Comparison of ENCODE assay signal across 8 cellular contexts in genomic region chr3:52705688-52706686, GRCh38. TPM values are rescaled to one million over a fixed set of nuclear protein-coding genes. Genes with fewer than 3 reads are reported as not detected.
DNase-seq lines count a peak whose midpoint lies in the region; ATAC-seq and TF ChIP-seq lines count a peak whose summit lies in the region.

Gene GLT8D1, minus strand, starts transcription at chr3:52705791. Its CDS starts 5,331 bp downstream, at chr3:52700460.
Gene SPCS1, plus strand, starts transcription at chr3:52706106. Its CDS starts 141 bp downstream, at chr3:52706247.

- peaks cover 2% of the 10 kb centered on the region for H3K4me1 ChIP-seq in NT2/D1 (ENCODE audit: insufficient read depth, insufficient read length)
- peaks cover 25% of the 10 kb centered on the region for H3K4me1 ChIP-seq in mucosa of descending colon (ENCODE audit: low read depth)

- DNase-seq in COLO829 (ENCODE audit: low spot score) (peak; percentile 91), HS-27A (ENCODE audit: low read depth) (peak; percentile 71), NT2/D1 (ENCODE audit: low read depth, low spot score) (peak; percentile 72), epidermal melanocyte (ENCODE audit: insufficient read length, low spot score) (peak; percentile 83), mucosa of descending colon (peak; percentile 86 to 92 (median 89))
- peak; percentile 93 for DNase-seq in activated CD8-positive, alpha-beta memory T cell treated with anti-CD3 and anti-CD28 coated beads, Interleukin-2, amount 50 U/mL, for 48 hours
- DNase-seq in stimulated activated CD8-positive, alpha-beta memory T cell treated with anti-CD3 and anti-CD28 coated beads, Interleukin-4, amount 100 ng/mL, for 24 hours (ENCODE audit: low read depth), result peak; percentile 74

- intact Hi-C loops in mucosa of descending colon (cut with DNase I, micrococcal nuclease), result no loop called here

- peak within 1 kb of the TSS; percentile 97 for H3K9ac ChIP-seq in NT2/D1 (ENCODE audit: insufficient read length, low read depth)

- H3K27me3 ChIP-seq in NT2/D1 (ENCODE audit: insufficient read depth, insufficient read length), result no peaks in the 10 kb centered on the region

- peak within 1 kb of the TSS; percentile 98 for H3K4me3 ChIP-seq in NT2/D1 (ENCODE audit: insufficient read length, low read depth)
- H3K4me3 ChIP-seq in mucosa of descending colon, result peak within 1 kb of the TSS; percentile 83

- peaks cover 38% of the 10 kb centered on the region for H3K36me3 ChIP-seq in NT2/D1 (ENCODE audit: insufficient read depth, insufficient read length, low read length)
- H3K36me3 ChIP-seq in mucosa of descending colon (ENCODE audit: low read depth), result no peaks in the 10 kb centered on the region

- H3K9me3 ChIP-seq in NT2/D1 (ENCODE audit: insufficient read depth, low read length) (no peaks in the 10 kb centered on the region), mucosa of descending colon (no peaks in the 10 kb centered on the region)

- ATAC-seq in GM19468 (IDR thresholded peaks at IDR 0.05; ENCODE audit: extremely low read depth, unreplicated experiment), result peak; percentile 61
- ATAC-seq in mucosa of descending colon, result peak; percentile 94

- no peak for TF ChIP-seq CTCF in mucosa of descending colon (IDR thresholded peaks at IDR 0.05)

RNA-seq across cellular contexts. Expression of gene GLT8D1, which starts in this region (rescaled TPM):
- total RNA-seq in mucosa of descending colon, result 10 to 100 TPM; 24.4 to 36.0 (median 30.7) TPM

RNA-seq across cellular contexts. Expression of gene SPCS1, which starts in this region (rescaled TPM):
- total RNA-seq in mucosa of descending colon, result 100 to 1,000 TPM in 1 of 3 donors, 10 to 100 TPM in 2; 61.0 to 105 (median 80.4) TPM

Comparison
In these comparisons a context has a peak if more than half of its experiments do, and no peak if none do; other contexts are left out.
1. Peak in every context shown above with its lines: DNase-seq, ATAC-seq and H3K4me3 ChIP-seq.